Comparison of ENCODE assay signal across 20 cellular contexts in genomic region chr7:99196536-99197288, GRCh38. TPM values are rescaled to one million over a fixed set of nuclear protein-coding genes. Genes with fewer than 3 reads are reported as not detected.
DNase-seq lines count a peak whose midpoint lies in the region; ATAC-seq, FAIRE-seq and TF ChIP-seq lines count a peak whose summit lies in the region.
"Had no signal": no experiment of that assay in that cellular context is flagged by ENCODE, and none has a peak within 500 bp of the region (broad histone marks: within the 10 kb centered on the region; RNA-seq: fewer than 3 reads in every experiment).

No MANE protein-coding gene starts in this region.

- no peak overlapping the region for H4K8ac ChIP-seq in H1 (ENCODE audit: extremely low read depth, insufficient read depth, low read length)

- H3K9ac ChIP-seq in H1 (replicated peaks in 1 of 4; ENCODE audit: extremely low read depth in 1 of 4, low read depth in 3 of 4, low read length in 3 of 4), result no peak overlapping the region

- DNase-seq in DMS53 (lab: John Stamatoyannopoulos, UW) (peak; percentile 27), DMS53 treated with DMSO at 0.1 percent for 48 hours (lab: John Stamatoyannopoulos, UW; ENCODE audit: unreplicated experiment) (no peak), NCI-H460 (ENCODE audit: extremely low read depth, low read depth) (peak; percentile 44), H1 (ENCODE audit: low read depth in 1 of 2, low spot score in 2 of 2) (no peak), retina (no peak), endothelial cell (ENCODE audit: low spot score) (no peak)
- DNase-seq: activated CD4-positive, alpha-beta T cell treated with anti-CD3 and anti-CD28 coated beads, Interleukin-2, amount 10 ng/mL, durations not matched to agents 24 days and 14 days; CD8-positive, alpha-beta T cell; NCI-H1048; NCI-H345; occipital lobe; Peyer's patch; stimulated activated naive CD4-positive, alpha-beta T cell treated with Interleukin-2 at 50 U/mL for 16 hours had no signal

- H2BK12ac ChIP-seq in H1 (ENCODE audit: low read depth, low read length), result no peak overlapping the region

- no peak for TF ChIP-seq EP300 in H1 (IDR thresholded peaks at IDR 0.05; ENCODE audit: borderline replicate concordance in 1 of 2, low read depth in 2 of 2, low read length in 2 of 2)

- H2BK120ac ChIP-seq in H1 (replicated peaks; ENCODE audit: low read depth, low read length), result no peak overlapping the region

- TF ChIP-seq RAD21 in H1 (IDR thresholded peaks at IDR 0.05 in 1 of 2, conservative IDR thresholded peaks at IDR 0.05 in 1 of 2; ENCODE audit: low read depth in 2 of 2, low read length in 2 of 2), result no peak

- no peak overlapping the region for H2AK5ac ChIP-seq in H1 (ENCODE audit: low read depth, low read length)

- CTCF ChIA-PET in H1 (lab: Charles Lee; ENCODE audit: partially characterized antibody), result interaction anchor here (0.7 to 1.7 kb wide), 6 partner anchors 11 to 160 kb away, joined by 3 to 6 read pairs (median 4); no protein-coding TSS in a partner anchor

- H3K4me3 ChIP-seq in H1 (ENCODE audit: extremely low read depth in 1 of 4, insufficient read depth in 2 of 4, low read depth in 3 of 4, low read length in 4 of 4), result no peak overlapping the region
- no peak overlapping the region for H3K4me3 ChIP-seq in mesodermal cell (ENCODE audit: extremely low read depth, insufficient read depth, low read length, poor library complexity, severe bottlenecking)
- H3K4me3 ChIP-seq: Peyer's patch had no signal

- POLR2A ChIA-PET in H1 (lab: Charles Lee; ENCODE audit: partially characterized antibody), result interaction anchor here (1.4 kb wide), 2 partner anchors 54 to 128 kb away, joined by 3 to 4 read pairs; partner anchors contain the start of gene ARPC1A

- H3K36me3 ChIP-seq in H1 (ENCODE audit: control insufficient read depth in 2 of 4, insufficient read depth in 4 of 4, low read length in 3 of 4) (no peaks in the 10 kb centered on the region), mesodermal cell (ENCODE audit: control insufficient read depth, insufficient read depth, low read length) (no peaks in the 10 kb centered on the region)
- H3K36me3 ChIP-seq: Peyer's patch had no signal

- no peaks in the 10 kb centered on the region for H4K20me1 ChIP-seq in H1 (replicated peaks in 1 of 2; ENCODE audit: control insufficient read depth in 1 of 2, insufficient read depth in 2 of 2, low read length in 2 of 2)

- no peak overlapping the region for H3K23ac ChIP-seq in H1 (ENCODE audit: insufficient read length)

- no peak overlapping the region for H3K56ac ChIP-seq in H1 (replicated peaks; ENCODE audit: insufficient read length, low read depth, low read length)

- no peak overlapping the region for H4K91ac ChIP-seq in H1 (replicated peaks; ENCODE audit: insufficient read length, low read length)

- no peaks in the 10 kb centered on the region for H3K27me3 Mint-ChIP-seq in endothelial cell (ENCODE audit: unreplicated experiment)
- H3K27me3 Mint-ChIP-seq: activated CD4-positive, alpha-beta T cell treated with anti-CD3 and anti-CD28 coated beads, Interleukin-2, amount 10 ng/mL, durations not matched to agents 24 days and 14 days had no signal

- no peaks in the 10 kb centered on the region; a peak in 1 of 7 replicates for H3K27me3 ChIP-seq in H1 (replicated peaks in 1 of 4; ENCODE audit: control insufficient read depth in 3 of 4, extremely low read depth in 1 of 4, insufficient read depth in 3 of 4, low read length in 3 of 4)
- H3K27me3 ChIP-seq: Peyer's patch had no signal

- no peaks in the 10 kb centered on the region for H3K9me3 ChIP-seq in H1 (ENCODE audit: insufficient read depth in 2 of 2, low read depth in 1 of 2, low read length in 1 of 2)
- peaks cover 14% of the 10 kb centered on the region for H3K9me3 ChIP-seq in mesodermal cell (ENCODE audit: control insufficient read depth, low read length)
- H3K9me3 ChIP-seq: Peyer's patch had no signal

- H3K9me3 Mint-ChIP-seq in endothelial cell (ENCODE audit: unreplicated experiment), result no peaks in the 10 kb centered on the region

- no peak overlapping the region for H3K4me3 Mint-ChIP-seq in endothelial cell (ENCODE audit: unreplicated experiment)
- H3K4me3 Mint-ChIP-seq: activated CD4-positive, alpha-beta T cell treated with anti-CD3 and anti-CD28 coated beads, Interleukin-2, amount 10 ng/mL, durations not matched to agents 24 days and 14 days; CD8-positive, alpha-beta T cell; memory B cell had no signal

- no peak overlapping the region for H3K4ac ChIP-seq in H1 (replicated peaks; ENCODE audit: insufficient read length, low read depth, low read length)

- H3K4me1 Mint-ChIP-seq in endothelial cell (ENCODE audit: unreplicated experiment), result peaks cover 7% of the 10 kb centered on the region
- H3K4me1 Mint-ChIP-seq: activated CD4-positive, alpha-beta T cell treated with anti-CD3 and anti-CD28 coated beads, Interleukin-2, amount 10 ng/mL, durations not matched to agents 24 days and 14 days; memory B cell had no signal

- no peak for FAIRE-seq in H1 (lab: Jason Lieb, UNC)

- no peak overlapping the region for H2BK5ac ChIP-seq in H1 (ENCODE audit: low read depth, low read length)

- H3K23me2 ChIP-seq in H1 (ENCODE audit: low read depth, low read length), result no peaks in the 10 kb centered on the region

- WGBS in H1 (ENCODE audit: extremely low coverage in 1 of 2, insufficient coverage in 1 of 2, insufficient read length in 1 of 2, insufficient replicate concordance in 2 of 2, low coverage in 1 of 2, low lambda C conversion rate in 2 of 2, missing lambda C conversion rate in 1 of 2), 2 experiments, result 83% methylated on average over 5 of the region's 5 CpGs; no CpG with 5 or more reads in 1 of the 2 experiments
- WGBS in mesodermal cell (ENCODE audit: insufficient coverage in 2 of 2), 2 experiments, result 74 to 94% methylated on average over 2 of the region's 5 CpGs

- no peak overlapping the region for H3K18ac ChIP-seq in H1 (ENCODE audit: extremely low read depth, low read length)

- no peak overlapping the region for H2BK20ac ChIP-seq in H1 (ENCODE audit: low read length)

- H3K4me1 ChIP-seq in H1 (replicated peaks in 1 of 4; ENCODE audit: control insufficient read depth in 3 of 4, insufficient read depth in 4 of 4, low read length in 3 of 4) (no peaks in the 10 kb centered on the region; a peak in 1 of 7 replicates), mesodermal cell (ENCODE audit: control insufficient read depth, insufficient read depth, low read length, poor library complexity, severe bottlenecking) (peaks cover 6% of the 10 kb centered on the region)
- H3K4me1 ChIP-seq: Peyer's patch had no signal

- no peak overlapping the region for H2BK15ac ChIP-seq in H1 (ENCODE audit: low read length)

- H3K79me2 ChIP-seq in H1 (ENCODE audit: control insufficient read depth in 1 of 2, insufficient read depth in 2 of 2, low read length in 2 of 2), result no peaks in the 10 kb centered on the region

- H4K5ac ChIP-seq in H1 (ENCODE audit: insufficient read length, low read depth, low read length), result no peak overlapping the region

- TF ChIP-seq CTCF in H1 (IDR thresholded peaks at IDR 0.05; ENCODE audit: control extremely low read depth in 1 of 3, insufficient read depth in 1 of 3, low read depth in 1 of 3, low read length in 3 of 3) (no peak), endothelial cell (IDR thresholded peaks at IDR 0.05; ENCODE audit: unreplicated experiment) (no peak)

- H3K4me2 ChIP-seq in H1 (ENCODE audit: insufficient read depth in 1 of 2, low read depth in 2 of 2, low read length in 2 of 2), result no peak overlapping the region

- no peaks in the 10 kb centered on the region for H3K79me1 ChIP-seq in H1 (ENCODE audit: low read depth, low read length)

- H2AFZ ChIP-seq in H1 (ENCODE audit: low read length), result 0 out of 2 replicates have a peak overlapping the region, but pooled peaks have one; percentile 35

- H3K14ac ChIP-seq in H1 (ENCODE audit: insufficient read length), result no peak overlapping the region

- no peak for TF ChIP-seq POLR2A in H1 (IDR thresholded peaks at IDR 0.05; ENCODE audit: control extremely low read depth in 1 of 2, low read depth in 2 of 2, low read length in 2 of 2)

- no peak for ATAC-seq in HG03520 (IDR thresholded peaks at IDR 0.05; ENCODE audit: unreplicated experiment)
- ATAC-seq: CD8-positive, alpha-beta T cell had no signal

- no peak overlapping the region for H3K27ac Mint-ChIP-seq in endothelial cell (ENCODE audit: unreplicated experiment)
- H3K27ac Mint-ChIP-seq: activated CD4-positive, alpha-beta T cell treated with anti-CD3 and anti-CD28 coated beads, Interleukin-2, amount 10 ng/mL, durations not matched to agents 24 days and 14 days; CD8-positive, alpha-beta T cell; memory B cell had no signal

- H3K36me3 Mint-ChIP-seq in endothelial cell (ENCODE audit: low read depth, unreplicated experiment), result no peaks in the 10 kb centered on the region

- H3K27ac ChIP-seq in H1 (ENCODE audit: low read depth, low read length) (no peak overlapping the region), mesodermal cell (ENCODE audit: low read depth, low read length, severe bottlenecking) (peak overlapping the region; percentile 25)
- H3K27ac ChIP-seq: 22Rv1, Peyer's patch had no signal

RNA-seq across cellular contexts. Expression of gene KPNA7, which starts 11.2 kb away (rescaled TPM):
- total RNA-seq in NCI-H460 (2014; rRNA removed; shearing (Covaris generic)), result 0.07 TPM in 1 of 2 replicates, not detected in the other
- not detected in 2 replicates for polyA plus RNA-seq in NCI-H460 (2014; cell fraction: nucleus; rRNA removed)
- total RNA-seq in H1 (2021; fragmentation: NEBNext Ultra II Directional; extraction: Animal tissue kit (Norgen Biotek cat#: 25700)), result not detected in 2 replicates
- polyA plus RNA-seq in H1 (2011; rRNA removed), result not detected in 2 replicates
- polyA plus RNA-seq in H1 (2011; cell fraction: cytosol; rRNA removed), result not detected
- polyA plus RNA-seq in H1 (2011; cell fraction: nucleus; rRNA removed), result not detected
- not detected in 4 replicates for polyA plus RNA-seq in H1 (2012, experiment 1 of 2)
- not detected for polyA plus RNA-seq in H1 (2012, experiment 2 of 2)
- polyA plus RNA-seq in H1 (2013, experiment 1 of 2), result not detected
- polyA plus RNA-seq in H1 (2013, experiment 2 of 2), result not detected
- 0.41 TPM in 1 of 2 replicates, not detected in the other for polyA minus RNA-seq in H1 (2011; rRNA and poly(A)+ RNA removed)
- not detected for polyA minus RNA-seq in H1 (2011; cell fraction: cytosol; rRNA and poly(A)+ RNA removed)
- not detected for polyA minus RNA-seq in H1 (2011; cell fraction: nucleus; rRNA and poly(A)+ RNA removed)
- polyA plus RNA-seq in mesodermal cell (2013, experiment 1 of 2), result not detected
- not detected for polyA plus RNA-seq in mesodermal cell (2013, experiment 2 of 2)
- not detected for total RNA-seq in endothelial cell (ENCODE audit: unreplicated experiment)
- total RNA-seq: activated CD4-positive, alpha-beta T cell treated with anti-CD3 and anti-CD28 coated beads, Interleukin-2, amount 10 ng/mL, durations not matched to agents 24 days and 14 days; G401; occipital lobe; skeletal muscle tissue; T-helper 1 cell treated with Interleukin-12 subunit alpha and Interleukin-12 subunit beta and Interleukin-4 antibody, amounts not matched to agents 30 ng/mL and 1 ng/mL, for 36 hours had no signal

RNA-seq across cellular contexts. Expression of gene SMURF1, which starts 52.8 kb away (rescaled TPM):
- 23.6 and 26.4 TPM in 2 replicates for total RNA-seq in NCI-H460 (2014; rRNA removed; shearing (Covaris generic))
- 18.4 and 23.3 TPM in 2 replicates for polyA plus RNA-seq in NCI-H460 (2014; cell fraction: nucleus; rRNA removed)
- total RNA-seq in H1 (2021; fragmentation: NEBNext Ultra II Directional; extraction: Animal tissue kit (Norgen Biotek cat#: 25700)), result 23.5 and 24.5 TPM in 2 replicates
- 9.6 and 11.0 TPM in 2 replicates for polyA plus RNA-seq in H1 (2011; rRNA removed)
- polyA plus RNA-seq in H1 (2011; cell fraction: cytosol; rRNA removed), result 10.2 TPM
- 19.1 TPM for polyA plus RNA-seq in H1 (2011; cell fraction: nucleus; rRNA removed)
- 15.1 to 16.5 TPM (median 15.9 TPM) in 4 replicates for polyA plus RNA-seq in H1 (2012, experiment 1 of 2)
- polyA plus RNA-seq in H1 (2012, experiment 2 of 2), result 6.2 TPM
- polyA plus RNA-seq in H1 (2013, experiment 1 of 2), result 13.1 TPM
- polyA plus RNA-seq in H1 (2013, experiment 2 of 2), result 12.0 TPM
- polyA minus RNA-seq in H1 (2011; rRNA and poly(A)+ RNA removed), result 12.4 and 15.7 TPM in 2 replicates
- polyA minus RNA-seq in H1 (2011; cell fraction: cytosol; rRNA and poly(A)+ RNA removed), result 6.5 TPM
- polyA minus RNA-seq in H1 (2011; cell fraction: nucleus; rRNA and poly(A)+ RNA removed), result 16.3 TPM
- 21.5 TPM for polyA plus RNA-seq in mesodermal cell (2013, experiment 1 of 2)
- polyA plus RNA-seq in mesodermal cell (2013, experiment 2 of 2), result 18.9 TPM
- total RNA-seq in endothelial cell (ENCODE audit: unreplicated experiment), result 32.5 TPM

Comparison
In these comparisons a context has a peak if more than half of its experiments do, and no peak if none do; other contexts are left out.
1. DNase-seq: peak in DMS53 (single experiment) and NCI-H460 (single experiment); none in DMS53 treated with DMSO at 0.1 percent for 48 hours (single experiment), H1 (0 of 2), retina (single experiment) and endothelial cell (single experiment).